8 cellular contexts compared by ENCODE assay signal in the genomic region with DNA sequence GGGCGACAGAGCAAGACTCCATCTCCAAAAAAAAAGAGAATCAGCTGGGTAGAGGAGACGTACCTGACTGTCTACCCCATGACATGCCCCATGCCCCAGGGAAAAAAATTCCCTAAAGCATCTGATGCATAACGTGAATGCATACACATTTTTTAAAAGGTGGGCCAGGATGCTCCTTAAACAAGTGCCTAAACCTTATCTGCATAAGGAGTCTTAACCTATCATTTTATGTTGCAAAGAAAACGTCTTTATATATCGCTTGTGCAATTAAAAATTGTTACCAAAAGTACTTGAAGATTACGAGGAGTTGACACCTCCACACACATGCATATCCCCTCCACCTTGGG.
DNase-seq lines count a peak whose midpoint lies in the region; ATAC-seq and TF ChIP-seq lines count a peak whose summit lies in the region.
"Not testable (repeated sequence)": the region's sequence is repeated elsewhere in the genome, so short reads cannot be mapped to it uniquely, and the experiment has no call there.

No MANE protein-coding gene starts in this region.

- peak overlapping the region; percentile 38 to 71 (median 48) for H3K27ac Mint-ChIP-seq in CD4-positive, CD25-positive, alpha-beta regulatory T cell
- H3K27ac Mint-ChIP-seq in HFFc6 (peak overlapping the region; percentile 60), brain (peak overlapping the region; percentile 23 to 75 (median 53)), immature natural killer cell (peak overlapping the region in 5 of 6 donors; percentile 42 to 82 (median 76)), nephron progenitor cell (peak overlapping the region; percentile 73)
- H3K27ac Mint-ChIP-seq in T-helper 1 cell treated with Interleukin-12 subunit alpha and Interleukin-12 subunit beta and Interleukin-4 antibody, amounts not matched to agents 30 μg/mL and 1 μg/mL, for 36 hours = peak overlapping the region; percentile 80
- H3K27ac Mint-ChIP-seq in activated T-cell treated with anti-CD3 and anti-CD28 coated beads, Interleukin-2, amount 50 U/mL, for 72 hours = peak overlapping the region; percentile 81
- peak overlapping the region in 1 of 2 donors; percentile 99 for H3K27ac Mint-ChIP-seq in stimulated activated naive CD8-positive, alpha-beta T cell treated with anti-CD3 and anti-CD28 coated beads, Interleukin-15, amount 100 ng/mL, for 72 hours

- peaks cover 22% of the 10 kb centered on the region for H3K4me1 ChIP-seq in CD4-positive, CD25-positive, alpha-beta regulatory T cell (ENCODE audit: control insufficient read depth, insufficient read depth, low read length, poor library complexity, severe bottlenecking)

- H3K27me3 ChIP-seq in CD4-positive, CD25-positive, alpha-beta regulatory T cell (ENCODE audit: control insufficient read depth, insufficient read depth, low read length) = not testable (repeated sequence)

- H3K9me3 Mint-ChIP-seq in CD4-positive, CD25-positive, alpha-beta regulatory T cell; HFFc6; T-helper 1 cell treated with Interleukin-12 subunit alpha and Interleukin-12 subunit beta and Interleukin-4 antibody, amounts not matched to agents 30 μg/mL and 1 μg/mL, for 36 hours; activated T-cell treated with anti-CD3 and anti-CD28 coated beads, Interleukin-2, amount 50 U/mL, for 72 hours; brain; immature natural killer cell; nephron progenitor cell; stimulated activated naive CD8-positive, alpha-beta T cell treated with anti-CD3 and anti-CD28 coated beads, Interleukin-15, amount 100 ng/mL, for 72 hours: not testable (repeated sequence)

- not testable (repeated sequence) for H3K36me3 ChIP-seq in CD4-positive, CD25-positive, alpha-beta regulatory T cell (ENCODE audit: control insufficient read depth, insufficient read depth, low read length)

- not testable (repeated sequence) for H3K4me3 ChIP-seq in CD4-positive, CD25-positive, alpha-beta regulatory T cell (ENCODE audit: low read depth, low read length)

- H3K4me3 Mint-ChIP-seq in CD4-positive, CD25-positive, alpha-beta regulatory T cell = peak overlapping the region; percentile 57 to 95 (median 80)
- H3K4me3 Mint-ChIP-seq in HFFc6 = not testable (repeated sequence)
- peak overlapping the region; percentile 25 for H3K4me3 Mint-ChIP-seq in T-helper 1 cell treated with Interleukin-12 subunit alpha and Interleukin-12 subunit beta and Interleukin-4 antibody, amounts not matched to agents 30 μg/mL and 1 μg/mL, for 36 hours
- peak overlapping the region; percentile 20 to 91 for H3K4me3 Mint-ChIP-seq in activated T-cell treated with anti-CD3 and anti-CD28 coated beads, Interleukin-2, amount 50 U/mL, for 72 hours
- H3K4me3 Mint-ChIP-seq in brain (peak overlapping the region; percentile 37 to 88 (median 67)), immature natural killer cell (peak overlapping the region; percentile 35 to 85 (median 58)), nephron progenitor cell (peak overlapping the region; percentile 60)
- peak overlapping the region; percentile 2 to 95 for H3K4me3 Mint-ChIP-seq in stimulated activated naive CD8-positive, alpha-beta T cell treated with anti-CD3 and anti-CD28 coated beads, Interleukin-15, amount 100 ng/mL, for 72 hours

- H3K4me1 Mint-ChIP-seq in CD4-positive, CD25-positive, alpha-beta regulatory T cell = peaks cover 4 to 47% (median 15%) of the 10 kb centered on the region in 4 donors
- H3K4me1 Mint-ChIP-seq in HFFc6 (ENCODE audit: low read depth) (peaks cover 31% of the 10 kb centered on the region), brain (peaks cover 26% of the 10 kb centered on the region), immature natural killer cell (peaks cover 27 to 31% of the 10 kb centered on the region in 2 donors), nephron progenitor cell (peaks cover 41% of the 10 kb centered on the region)
- H3K4me1 Mint-ChIP-seq in T-helper 1 cell treated with Interleukin-12 subunit alpha and Interleukin-12 subunit beta and Interleukin-4 antibody, amounts not matched to agents 30 μg/mL and 1 μg/mL, for 36 hours (ENCODE audit: low read depth) = peaks cover 29% of the 10 kb centered on the region
- peaks cover 41% of the 10 kb centered on the region for H3K4me1 Mint-ChIP-seq in activated T-cell treated with anti-CD3 and anti-CD28 coated beads, Interleukin-2, amount 50 U/mL, for 72 hours (ENCODE audit: low read depth)
- peaks cover 50% of the 10 kb centered on the region for H3K4me1 Mint-ChIP-seq in stimulated activated naive CD8-positive, alpha-beta T cell treated with anti-CD3 and anti-CD28 coated beads, Interleukin-15, amount 100 ng/mL, for 72 hours

- H3K36me3 Mint-ChIP-seq in CD4-positive, CD25-positive, alpha-beta regulatory T cell; T-helper 1 cell treated with Interleukin-12 subunit alpha and Interleukin-12 subunit beta and Interleukin-4 antibody, amounts not matched to agents 30 μg/mL and 1 μg/mL, for 36 hours (ENCODE audit: low read depth); immature natural killer cell; nephron progenitor cell (ENCODE audit: low read depth): not testable (repeated sequence)
- H3K36me3 Mint-ChIP-seq in HFFc6 (ENCODE audit: low read depth) (peaks cover 17% of the 10 kb centered on the region), brain (peaks cover 20% of the 10 kb centered on the region)
- peaks cover 1 to 13% of the 10 kb centered on the region in 2 donors for H3K36me3 Mint-ChIP-seq in activated T-cell treated with anti-CD3 and anti-CD28 coated beads, Interleukin-2, amount 50 U/mL, for 72 hours (ENCODE audit: insufficient read depth in 2 of 2)

- not testable (repeated sequence) for DNase-seq in CD4-positive, CD25-positive, alpha-beta regulatory T cell; HFFc6; activated T-cell treated with anti-CD3 and anti-CD28 coated beads, Interleukin-2, amount 50 U/mL, for 72 hours
- DNase-seq in immature natural killer cell (peak in 1 of 3 donors; percentile 3), nephron progenitor cell (peak; percentile 3)
- peak; percentile 7 to 12 for DNase-seq in stimulated activated naive CD8-positive, alpha-beta T cell treated with anti-CD3 and anti-CD28 coated beads, Interleukin-15, amount 100 ng/mL, for 72 hours

- H3K27me3 Mint-ChIP-seq in CD4-positive, CD25-positive, alpha-beta regulatory T cell; HFFc6 (ENCODE audit: insufficient read depth); T-helper 1 cell treated with Interleukin-12 subunit alpha and Interleukin-12 subunit beta and Interleukin-4 antibody, amounts not matched to agents 30 μg/mL and 1 μg/mL, for 36 hours (ENCODE audit: low read depth); activated T-cell treated with anti-CD3 and anti-CD28 coated beads, Interleukin-2, amount 50 U/mL, for 72 hours (ENCODE audit: low read depth); brain; nephron progenitor cell (ENCODE audit: low read depth, poor library complexity); stimulated activated naive CD8-positive, alpha-beta T cell treated with anti-CD3 and anti-CD28 coated beads, Interleukin-15, amount 100 ng/mL, for 72 hours: not testable (repeated sequence)
- peaks cover 22 to 39% (median 23%) of the 10 kb centered on the region in 3 donors for H3K27me3 Mint-ChIP-seq in immature natural killer cell (ENCODE audit: low read depth in 3 of 3)

- not testable (repeated sequence) for ATAC-seq in CD4-positive, CD25-positive, alpha-beta regulatory T cell (ENCODE audit: low read depth in 2 of 2); activated T-cell treated with anti-CD3 and anti-CD28 coated beads, Interleukin-2, amount 50 U/mL, for 72 hours (replicated peaks in 1 of 2); stimulated activated naive CD8-positive, alpha-beta T cell treated with anti-CD3 and anti-CD28 coated beads, Interleukin-15, amount 100 ng/mL, for 72 hours

- H3K27ac ChIP-seq in CD4-positive, CD25-positive, alpha-beta regulatory T cell (ENCODE audit: insufficient read depth, low read length, poor library complexity, severe bottlenecking) = not testable (repeated sequence)

- H3K9me3 ChIP-seq in CD4-positive, CD25-positive, alpha-beta regulatory T cell (ENCODE audit: control insufficient read depth in 2 of 2, low read length in 2 of 2) = not testable (repeated sequence)

- not testable (repeated sequence) for TF ChIP-seq CTCF in HFFc6 (IDR thresholded peaks at IDR 0.05); brain (conservative IDR thresholded peaks at IDR 0.05); nephron progenitor cell (IDR thresholded peaks at IDR 0.05)
